In the genomic region with DNA sequence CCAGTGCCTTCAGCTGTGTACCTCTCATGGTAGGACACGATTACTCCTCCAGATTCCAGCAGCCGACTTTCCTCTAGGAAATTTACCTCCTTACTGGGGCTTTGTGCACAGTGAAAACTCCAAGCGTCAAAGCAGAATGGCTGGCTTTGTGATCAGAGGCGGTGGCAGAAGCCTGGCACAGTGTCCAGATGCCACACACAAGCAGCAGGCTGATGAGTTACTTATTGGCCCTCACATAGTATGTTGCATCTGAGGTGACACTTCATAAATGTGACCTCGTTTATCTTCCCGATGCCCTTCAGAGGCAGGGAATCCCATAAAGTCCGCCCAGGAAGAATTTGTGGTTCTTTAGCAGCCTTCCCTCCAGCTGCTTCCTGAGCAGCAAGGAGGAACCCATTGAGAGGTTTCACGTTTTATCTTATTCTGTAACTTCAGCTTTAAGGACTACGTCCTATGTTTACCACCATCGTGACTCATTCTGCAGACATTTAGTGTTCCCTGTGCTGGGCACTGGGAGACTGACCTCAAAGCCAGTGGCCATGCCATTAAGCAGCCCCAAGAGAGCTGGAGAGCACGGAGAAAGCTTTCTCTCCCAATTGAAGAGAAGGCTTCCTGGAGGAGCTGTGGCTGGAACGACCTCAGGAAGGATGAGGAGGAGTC, we compare ENCODE assay signal across 12 cellular contexts.
A peak's percentile ranks its signal among the peaks of the same experiment; 100 is the strongest.
DNase-seq lines count a peak whose midpoint lies in the region; ATAC-seq and TF ChIP-seq lines count a peak whose summit lies in the region.
"Had no signal": no experiment of that assay in that cellular context is flagged by ENCODE, and none has a peak within 500 bp of the region (broad histone marks: within the 10 kb centered on the region; RNA-seq: fewer than 3 reads in every experiment).

No MANE protein-coding gene starts in this region.

- H3K9ac ChIP-seq in HCT116 (ENCODE audit: low read length) (peak overlapping the region; percentile 36; the same call in 1 of the 2 replicates), SK-N-SH (no peak overlapping the region)

- intact Hi-C loops in HCT116 (cut with micrococcal nuclease) (no loop called here), OCI-LY7 (cut with micrococcal nuclease; ENCODE audit: unreplicated experiment) (no loop called here)

- H4K20me1 ChIP-seq in HCT116 (ENCODE audit: insufficient read depth) (no peaks in the 10 kb centered on the region), SK-N-SH (ENCODE audit: insufficient read depth) (no peaks in the 10 kb centered on the region), OCI-LY7 (ENCODE audit: insufficient read depth, low read length) (no peaks in the 10 kb centered on the region)

- 58% methylated on average over 12 of the region's 12 CpGs for WGBS in SK-N-SH (ENCODE audit: low lambda C conversion rate)

- peaks cover 9 to 11% of the 10 kb centered on the region in 2 experiments for H3K4me1 ChIP-seq in HCT116 (ENCODE audit: control insufficient read depth in 1 of 2, insufficient read depth in 2 of 2, low read length in 2 of 2)
- no peaks in the 10 kb centered on the region; a peak in 1 of 4 replicates for H3K4me1 ChIP-seq in SK-N-SH (ENCODE audit: control insufficient read depth in 1 of 2, insufficient read depth in 2 of 2, low read depth in 1 of 2, low read length in 1 of 2)
- no peaks in the 10 kb centered on the region for H3K4me1 ChIP-seq in OCI-LY7 (ENCODE audit: insufficient read depth, low read length, poor library complexity, severe bottlenecking)

- no peak for TF ChIP-seq POLR2A in HCT116 (IDR thresholded peaks at IDR 0.05; ENCODE audit: borderline replicate concordance, extremely low read depth, insufficient read depth, insufficient read length)

- BruUV-seq in HCT116 (replicated peaks; lab: Mats Ljungman, UMichigan) (no TSS peak), OCI-LY7 (replicated peaks; lab: Mats Ljungman, UMichigan) (no TSS peak)

- H3K9me3 ChIP-seq in HCT116 (ENCODE audit: control insufficient read depth in 1 of 2, insufficient read depth in 1 of 2, low read depth in 1 of 2, low read length in 2 of 2): no peaks in the 10 kb centered on the region
- H3K9me3 ChIP-seq in SK-N-SH: no peaks in the 10 kb centered on the region
- no peaks in the 10 kb centered on the region for H3K9me3 ChIP-seq in OCI-LY7 (ENCODE audit: low read length)

- peak; percentile 96 for ATAC-seq in HCT116
- ATAC-seq in HG03139 (IDR thresholded peaks at IDR 0.05; ENCODE audit: unreplicated experiment): no peak
- ATAC-seq: activated T-cell treated with anti-CD3 and anti-CD28 coated beads, Interleukin-2, amount 50 U/mL, for 72 hours had no signal

- H3F3A ChIP-seq in SK-N-SH (replicated peaks; ENCODE audit: insufficient read depth): no peaks in the 10 kb centered on the region

- no peak overlapping the region for H3K27ac ChIP-seq in HCT116 (ENCODE audit: low read depth, low read length)
- no peak overlapping the region for H3K27ac ChIP-seq in SK-N-SH (ENCODE audit: low read depth in 2 of 2, low read length in 1 of 2)
- no peak overlapping the region for H3K27ac ChIP-seq in OCI-LY7 (ENCODE audit: low read depth, low read length, poor library complexity, severe bottlenecking)

- H3K79me2 ChIP-seq in HCT116 (ENCODE audit: insufficient read depth, low read length) (no peaks in the 10 kb centered on the region), SK-N-SH (ENCODE audit: insufficient read depth) (no peaks in the 10 kb centered on the region), OCI-LY7 (ENCODE audit: insufficient read depth, low read depth, low read length) (no peaks in the 10 kb centered on the region)

- H3K27me3 ChIP-seq in HCT116 (ENCODE audit: insufficient read depth, low read length) (no peaks in the 10 kb centered on the region), SK-N-SH (ENCODE audit: insufficient read depth) (no peaks in the 10 kb centered on the region)

- DNase-seq in HCT116 (ENCODE audit: low read depth, low spot score): peak; percentile 23
- no peak for DNase-seq in SK-N-SH
- peak; percentile 30 for DNase-seq in fibroblast of the aortic adventitia (ENCODE audit: low read depth)
- peak; percentile 21 for DNase-seq in stromal cell of bone marrow (ENCODE audit: low read depth)
- DNase-seq in NCI-H2227 treated with DMSO at 0.1 percent for 48 hours (lab: John Stamatoyannopoulos, UW): no peak
- DNase-seq in OCI-LY7 (ENCODE audit: low spot score): no peak
- DNase-seq: activated T-cell treated with anti-CD3 and anti-CD28 coated beads, Interleukin-2, amount 50 U/mL, for 72 hours; immature natural killer cell; NCI-H526 treated with DMSO at 0.1 percent for 48 hours; posterior cingulate gyrus; T-helper 9 cell had no signal

- no peak for TF ChIP-seq EP300 in SK-N-SH (IDR thresholded peaks at IDR 0.05; ENCODE audit: borderline replicate concordance in 1 of 2, low read depth in 1 of 2, low read length in 1 of 2)

- H3K36me3 ChIP-seq in HCT116 (ENCODE audit: control insufficient read depth in 1 of 2, insufficient read depth in 2 of 2, low read length in 2 of 2) (no peaks in the 10 kb centered on the region), SK-N-SH (replicated peaks in 1 of 2; ENCODE audit: control insufficient read depth in 1 of 2, insufficient read depth in 2 of 2, low read length in 1 of 2) (no peaks in the 10 kb centered on the region), OCI-LY7 (ENCODE audit: insufficient read depth, low read length) (no peaks in the 10 kb centered on the region)

- RAD21 ChIA-PET in HCT116 (lab: Charles Lee; ENCODE audit: low non-redundant PET in 1 of 2, low total read pairs in 2 of 2, uncharacterized antibody in 2 of 2, unreplicated experiment in 2 of 2): no interaction called here

- no peak for TF ChIP-seq CTCF in HCT116 (IDR thresholded peaks at IDR 0.05 in 2 of 3, conservative IDR thresholded peaks at IDR 0.05 in 1 of 3; ENCODE audit: borderline replicate concordance in 1 of 3, insufficient read depth in 1 of 3, low read depth in 2 of 3, low read length in 2 of 3)
- TF ChIP-seq CTCF in SK-N-SH (IDR thresholded peaks at IDR 0.05): no peak
- TF ChIP-seq CTCF in fibroblast of the aortic adventitia (IDR thresholded peaks at IDR 0.05; ENCODE audit: insufficient read depth, low read length): no peak
- TF ChIP-seq CTCF in OCI-LY7 (conservative IDR thresholded peaks at IDR 0.05; ENCODE audit: low read length): no peak

- H3K4me2 ChIP-seq in HCT116 (ENCODE audit: low read length): peak overlapping the region; percentile 81
- H3K4me2 ChIP-seq in SK-N-SH: no peak overlapping the region
- H3K4me2 ChIP-seq in OCI-LY7 (ENCODE audit: low read length): no peak overlapping the region

- H3K4me3 ChIP-seq in HCT116 (replicated peaks in 1 of 2; ENCODE audit: low read depth in 1 of 2, low read length in 2 of 2) (peak overlapping the region in 1 of 2 experiments; percentile 31; a peak in 2 of 4 replicates), SK-N-SH (ENCODE audit: low read depth in 2 of 2, low read length in 1 of 2) (no peak overlapping the region), fibroblast of the aortic adventitia (ENCODE audit: low read depth, low read length) (no peak overlapping the region), OCI-LY7 (ENCODE audit: low read depth, low read length, poor library complexity, severe bottlenecking) (no peak overlapping the region)

- H2AFZ ChIP-seq in HCT116 (ENCODE audit: low read depth, low read length, poor library complexity, severe bottlenecking): no peak overlapping the region
- peak overlapping the region; percentile 68; the same call in 1 of the 2 replicates for H2AFZ ChIP-seq in SK-N-SH (ENCODE audit: low read depth)
- no peak overlapping the region for H2AFZ ChIP-seq in OCI-LY7 (ENCODE audit: low read length)

- CTCF ChIA-PET in HCT116 (lab: Charles Lee) (no interaction called here), SK-N-SH (lab: Yijun Ruan, JAX) (interaction anchor here (0.9 to 2.7 kb wide), 4 partner anchors 9 to 43 kb away, joined by 3 to 12 read pairs (median 4); no protein-coding TSS in a partner anchor), OCI-LY7 (lab: Charles Lee; ENCODE audit: unreplicated experiment) (no interaction called here)

- TF ChIP-seq RAD21 in HCT116 (IDR thresholded peaks at IDR 0.05; ENCODE audit: low read depth) (no peak), SK-N-SH (IDR thresholded peaks at IDR 0.05; ENCODE audit: low read length) (no peak)

- POLR2A ChIA-PET in HCT116 (lab: Charles Lee): no interaction called here
- POLR2A ChIA-PET in SK-N-SH (lab: Yijun Ruan, JAX): no interaction called here
- POLR2A ChIA-PET in OCI-LY7 (lab: Charles Lee): interaction anchor here (1.2 kb wide), 1 partner anchor 13 kb away, joined by 3 read pairs; no protein-coding TSS in a partner anchor

- no peaks in the 10 kb centered on the region for H3K9me2 ChIP-seq in HCT116 (ENCODE audit: insufficient read depth)
- H3K9me2 ChIP-seq in SK-N-SH: no peaks in the 10 kb centered on the region
- no peaks in the 10 kb centered on the region for H3K9me2 ChIP-seq in OCI-LY7 (ENCODE audit: insufficient read depth, low read length)

TF ChIP-seq in HCT116, 20 proteins besides CTCF, POLR2A, EP300 and RAD21 (continues in another document):
- no peak for TF ChIP-seq ZFX (IDR thresholded peaks at IDR 0.05)

TF ChIP-seq in SK-N-SH, 30 proteins besides CTCF, POLR2A, EP300 and RAD21 (continues in another document):
- TF ChIP-seq JUND (IDR thresholded peaks at IDR 0.05) (peak; percentile 65), IRF3 (IDR thresholded peaks at IDR 0.05; ENCODE audit: low read depth, low read length) (no peak), TAF1 (IDR thresholded peaks at IDR 0.05; ENCODE audit: borderline replicate concordance, low read depth, low read length) (no peak), FOSL2 (IDR thresholded peaks at IDR 0.05; ENCODE audit: borderline replicate concordance, low read depth) (peak; percentile 60; the same call in 1 of the 2 replicates)
- TF ChIP-seq, protein P1, sequence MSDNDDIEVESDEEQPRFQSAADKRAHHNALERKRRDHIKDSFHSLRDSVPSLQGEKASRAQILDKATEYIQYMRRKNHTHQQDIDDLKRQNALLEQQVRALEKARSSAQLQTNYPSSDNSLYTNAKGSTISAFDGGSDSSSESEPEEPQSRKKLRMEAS (IDR thresholded peaks at IDR 0.05; ENCODE audit: low read depth): peak; percentile 33; the same call in 1 of the 2 replicates

Comparison
In these comparisons a context has a peak if more than half of its experiments do, and no peak if none do; other contexts are left out.
1. DNase-seq: peak in HCT116 (single experiment), fibroblast of the aortic adventitia (single experiment) and stromal cell of bone marrow (single experiment); none in SK-N-SH (single experiment), NCI-H2227 treated with DMSO at 0.1 percent for 48 hours (single experiment) and OCI-LY7 (single experiment).